ENCODE assay signal across 19 cellular contexts in genomic region chrX:31551913-31552312, GRCh38.
"Had no signal": no experiment of that assay in that cellular context is flagged by ENCODE, and none has a peak within 500 bp of the region (broad histone marks: within the 10 kb centered on the region; RNA-seq: fewer than 3 reads in every experiment).

No MANE protein-coding gene starts in this region.

- H3K9me3 Mint-ChIP-seq: activated naive CD4-positive, alpha-beta T cell treated with anti-CD3 and anti-CD28 coated beads, Interleukin-2, amount 50 U/mL, for 24 hours; dendritic cell treated with granulocyte-macrophage colony-stimulating factor and Interleukin-4, amounts not matched to agents 40 ng/mL and 50 ng/mL, for 4 days; stimulated activated memory B cell treated with anti-CD40 and anti-IgM and Interleukin-4, amounts not matched to agents 10 μg/mL and 1 μg/mL and 100 μg/mL, for 72 hours; type B pancreatic cell had no signal

- H3K4me1 Mint-ChIP-seq: activated naive CD4-positive, alpha-beta T cell treated with anti-CD3 and anti-CD28 coated beads, Interleukin-2, amount 50 U/mL, for 24 hours; nephron; stimulated activated memory B cell treated with anti-CD40 and anti-IgM and Interleukin-4, amounts not matched to agents 10 μg/mL and 1 μg/mL and 100 μg/mL, for 72 hours had no signal

- H3K4me1 ChIP-seq: esophagus squamous epithelium, lower lobe of right lung, testis had no signal

- H3K27ac ChIP-seq: esophagus squamous epithelium, foreskin keratinocyte, lower lobe of right lung, testis, WERI-Rb-1 had no signal

- H3K27me3 Mint-ChIP-seq: activated naive CD4-positive, alpha-beta T cell treated with anti-CD3 and anti-CD28 coated beads, Interleukin-2, amount 50 U/mL, for 24 hours; dendritic cell treated with granulocyte-macrophage colony-stimulating factor and Interleukin-4, amounts not matched to agents 40 ng/mL and 50 ng/mL, for 4 days; stimulated activated memory B cell treated with anti-CD40 and anti-IgM and Interleukin-4, amounts not matched to agents 10 μg/mL and 1 μg/mL and 100 μg/mL, for 72 hours; type B pancreatic cell had no signal

- H3K36me3 Mint-ChIP-seq: activated naive CD4-positive, alpha-beta T cell treated with anti-CD3 and anti-CD28 coated beads, Interleukin-2, amount 50 U/mL, for 24 hours; stimulated activated memory B cell treated with anti-CD40 and anti-IgM and Interleukin-4, amounts not matched to agents 10 μg/mL and 1 μg/mL and 100 μg/mL, for 72 hours; type B pancreatic cell had no signal

- H3K27me3 ChIP-seq: esophagus squamous epithelium, foreskin keratinocyte, testis had no signal

- H3K36me3 ChIP-seq: esophagus squamous epithelium, lower lobe of right lung, WERI-Rb-1 had no signal

- H3K4me3 Mint-ChIP-seq: activated naive CD4-positive, alpha-beta T cell treated with anti-CD3 and anti-CD28 coated beads, Interleukin-2, amount 50 U/mL, for 24 hours; dendritic cell treated with granulocyte-macrophage colony-stimulating factor and Interleukin-4, amounts not matched to agents 40 ng/mL and 50 ng/mL, for 4 days; nephron; stimulated activated memory B cell treated with anti-CD40 and anti-IgM and Interleukin-4, amounts not matched to agents 10 μg/mL and 1 μg/mL and 100 μg/mL, for 72 hours; type B pancreatic cell had no signal

- H3K27ac Mint-ChIP-seq: activated naive CD4-positive, alpha-beta T cell treated with anti-CD3 and anti-CD28 coated beads, Interleukin-2, amount 50 U/mL, for 24 hours; dendritic cell treated with granulocyte-macrophage colony-stimulating factor and Interleukin-4, amounts not matched to agents 40 ng/mL and 50 ng/mL, for 4 days; nephron; stimulated activated memory B cell treated with anti-CD40 and anti-IgM and Interleukin-4, amounts not matched to agents 10 μg/mL and 1 μg/mL and 100 μg/mL, for 72 hours; type B pancreatic cell had no signal

- H3K4me3 ChIP-seq: esophagus squamous epithelium, lower lobe of right lung, testis had no signal

- DNase-seq: activated CD4-positive, alpha-beta T cell treated with anti-CD3 and anti-CD28 coated beads, Interleukin-2, amount 50 U/mL, for 48 hours; activated gamma-delta T cell; amniotic stem cell; effector memory CD4-positive, alpha-beta T cell; esophagus squamous epithelium; foreskin keratinocyte; glutamatergic neuron; hippocampal formation; lower lobe of right lung; midbrain; stimulated activated CD4-positive, alpha-beta T cell treated with anti-CD3 and anti-CD28 coated beads, Interleukin-4, amount 100 ng/mL, for 4 hours; T-helper 2 cell; testis; WERI-Rb-1 had no signal

- H3K9me3 ChIP-seq: esophagus squamous epithelium, lower lobe of right lung, testis had no signal
